ENCODE assay signal across 14 cellular contexts in genomic region chr3:131591394-131591990, GRCh38.
DNase-seq lines count a peak whose midpoint lies in the region; ATAC-seq and TF ChIP-seq lines count a peak whose summit lies in the region.
"Had no signal": no experiment of that assay in that cellular context is flagged by ENCODE, and none has a peak within 500 bp of the region (broad histone marks: within the 10 kb centered on the region; RNA-seq: fewer than 3 reads in every experiment).

No MANE protein-coding gene starts in this region.

- H3K36me3 ChIP-seq in effector memory CD4-positive, alpha-beta T cell (ENCODE audit: control insufficient read depth, insufficient read depth, low read length): no peaks in the 10 kb centered on the region
- H3K36me3 ChIP-seq: gastrocnemius medialis, left lung had no signal

- no peaks in the 10 kb centered on the region for H3K27me3 ChIP-seq in effector memory CD4-positive, alpha-beta T cell (replicated peaks; ENCODE audit: control insufficient read depth, insufficient read depth, low read length, poor library complexity, severe bottlenecking)
- H3K27me3 ChIP-seq: left lung had no signal

- H3K9me3 ChIP-seq in effector memory CD4-positive, alpha-beta T cell (ENCODE audit: control insufficient read depth, low read length): no peaks in the 10 kb centered on the region
- H3K9me3 ChIP-seq: gastrocnemius medialis, left lung had no signal

- peaks cover 22% of the 10 kb centered on the region for H3K4me1 Mint-ChIP-seq in nephron progenitor cell

- no peak overlapping the region for H3K4me3 ChIP-seq in epithelial cell of esophagus (ENCODE audit: low read length)
- no peak overlapping the region for H3K4me3 ChIP-seq in effector memory CD4-positive, alpha-beta T cell (ENCODE audit: insufficient read depth, low read depth, low read length, poor library complexity, severe bottlenecking)
- H3K4me3 ChIP-seq: gastrocnemius medialis, left lung had no signal

- peaks cover 13% of the 10 kb centered on the region for H3K9me3 Mint-ChIP-seq in nephron progenitor cell
- H3K9me3 Mint-ChIP-seq: activated T-helper 2 cell treated with anti-CD3 and anti-CD28 coated beads, Interferon-gamma antibody, Interleukin-2, Interleukin-4, amounts not matched to agents 10 μg/mL and 5 μg/mL and 100 μg/mL, durations not matched to agents 14 hours and 24 hours and 36 hours had no signal

- no peak overlapping the region for H3K4me3 Mint-ChIP-seq in nephron progenitor cell

- in situ Hi-C loops in Caki2 (cut with HindIII; ENCODE audit: low pct_unique_long_range_greater_than_20kb, low sequenced_read_pairs): no loop called here

- TF ChIP-seq CTCF in epithelial cell of esophagus (IDR thresholded peaks at IDR 0.05; ENCODE audit: insufficient read depth, low read depth, low read length, missing control alignments): no peak
- TF ChIP-seq CTCF in nephron progenitor cell (IDR thresholded peaks at IDR 0.05): no peak

- H3K27ac Mint-ChIP-seq in nephron progenitor cell: peak overlapping the region; percentile 72
- H3K27ac Mint-ChIP-seq: activated T-helper 2 cell treated with anti-CD3 and anti-CD28 coated beads, Interferon-gamma antibody, Interleukin-2, Interleukin-4, amounts not matched to agents 10 μg/mL and 5 μg/mL and 100 μg/mL, durations not matched to agents 14 hours and 24 hours and 36 hours had no signal

- H3K27me3 Mint-ChIP-seq in nephron progenitor cell (ENCODE audit: low read depth, poor library complexity): no peaks in the 10 kb centered on the region

- ATAC-seq in GM19452 (IDR thresholded peaks at IDR 0.05; ENCODE audit: unreplicated experiment): no peak
- ATAC-seq: gastrocnemius medialis, left lung had no signal

- no peaks in the 10 kb centered on the region for H3K36me3 Mint-ChIP-seq in nephron progenitor cell (ENCODE audit: low read depth)

- no peaks in the 10 kb centered on the region for H3K4me1 ChIP-seq in effector memory CD4-positive, alpha-beta T cell (ENCODE audit: control insufficient read depth, insufficient read depth, low read length, poor library complexity, severe bottlenecking)
- H3K4me1 ChIP-seq: gastrocnemius medialis, left lung had no signal

- peak; percentile 48 for DNase-seq in Caki2 (ENCODE audit: low read depth)
- peak; percentile 9 for DNase-seq in M059J (ENCODE audit: low read depth)
- peak; percentile 32 for DNase-seq in epithelial cell of esophagus (ENCODE audit: low read depth)
- DNase-seq in nephron progenitor cell: peak; percentile 8
- DNase-seq in NCI-H1105 (lab: John Stamatoyannopoulos, UW): no peak
- DNase-seq in effector memory CD4-positive, alpha-beta T cell: no peak
- no peak for DNase-seq in activated naive CD4-positive, alpha-beta T cell treated with anti-CD3 and anti-CD28 coated beads, Interleukin-2, amount 50 U/mL, for 16 hours
- DNase-seq: gastrocnemius medialis; occipital lobe; stimulated activated CD4-positive, alpha-beta T cell treated with anti-CD3 and anti-CD28 coated beads, Interleukin-4, amount 100 ng/mL, for 1 hour; stimulated activated naive CD4-positive, alpha-beta T cell treated with Interleukin-2 at 50 U/mL for 16 hours had no signal

- no peak overlapping the region for H3K27ac ChIP-seq in effector memory CD4-positive, alpha-beta T cell (ENCODE audit: insufficient read depth, low read length, poor library complexity, severe bottlenecking)
- H3K27ac ChIP-seq: gastrocnemius medialis, left lung had no signal

Comparison
In these comparisons a context has a peak if more than half of its experiments do, and no peak if none do; other contexts are left out.
1. DNase-seq: peak in Caki2 (single experiment), M059J (single experiment), epithelial cell of esophagus (single experiment) and nephron progenitor cell (single experiment); none in NCI-H1105 (single experiment), effector memory CD4-positive, alpha-beta T cell (0 of 3) and activated naive CD4-positive, alpha-beta T cell treated with anti-CD3 and anti-CD28 coated beads, Interleukin-2, amount 50 U/mL, for 16 hours (single experiment).